35 cellular contexts compared by ENCODE assay signal in the genomic region with DNA sequence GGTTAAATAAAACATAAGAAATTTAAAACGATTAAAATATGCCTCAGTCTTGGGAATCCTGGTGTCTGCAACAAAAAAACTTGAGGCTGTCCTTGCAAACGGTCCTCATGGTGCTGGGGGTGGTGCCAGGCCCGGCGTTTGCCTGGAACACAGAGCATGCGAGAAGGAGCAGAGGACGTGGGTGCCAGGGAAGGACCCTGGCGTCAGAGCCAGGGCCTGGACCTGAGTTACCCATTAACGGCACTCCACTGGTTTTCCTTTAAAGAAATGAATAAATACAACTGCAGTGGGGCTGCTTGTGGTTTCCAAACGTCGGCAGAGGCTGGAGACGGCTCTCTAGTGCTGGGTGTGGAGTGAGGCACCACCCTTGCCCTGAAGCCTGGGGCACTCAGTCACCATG. TPM values are rescaled to one million over a fixed set of nuclear protein-coding genes. Genes with fewer than 3 reads are reported as not detected.
"Had no signal": no experiment of that assay in that cellular context is flagged by ENCODE, and none has a peak within 500 bp of the region (broad histone marks: within the 10 kb centered on the region; RNA-seq: fewer than 3 reads in every experiment).

A gene with protein sequence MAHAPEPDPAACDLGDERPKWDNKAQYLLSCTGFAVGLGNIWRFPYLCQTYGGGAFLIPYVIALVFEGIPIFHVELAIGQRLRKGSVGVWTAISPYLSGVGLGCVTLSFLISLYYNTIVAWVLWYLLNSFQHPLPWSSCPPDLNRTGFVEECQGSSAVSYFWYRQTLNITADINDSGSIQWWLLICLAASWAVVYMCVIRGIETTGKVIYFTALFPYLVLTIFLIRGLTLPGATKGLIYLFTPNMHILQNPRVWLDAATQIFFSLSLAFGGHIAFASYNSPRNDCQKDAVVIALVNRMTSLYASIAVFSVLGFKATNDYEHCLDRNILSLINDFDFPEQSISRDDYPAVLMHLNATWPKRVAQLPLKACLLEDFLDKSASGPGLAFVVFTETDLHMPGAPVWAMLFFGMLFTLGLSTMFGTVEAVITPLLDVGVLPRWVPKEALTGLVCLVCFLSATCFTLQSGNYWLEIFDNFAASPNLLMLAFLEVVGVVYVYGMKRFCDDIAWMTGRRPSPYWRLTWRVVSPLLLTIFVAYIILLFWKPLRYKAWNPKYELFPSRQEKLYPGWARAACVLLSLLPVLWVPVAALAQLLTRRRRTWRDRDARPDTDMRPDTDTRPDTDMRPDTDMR (plus strand): TSS at position 301 of the 400 bp plus-strand sequence. CDS start 97 bp downstream, at position 398.

- H3K36me3 Mint-ChIP-seq: activated CD4-positive, alpha-beta memory T cell treated with anti-CD3 and anti-CD28 coated beads for 36 hours; activated naive CD8-positive, alpha-beta T cell had no signal

- H3K9me3 ChIP-seq: esophagus muscularis mucosa, gastroesophageal sphincter, heart right ventricle had no signal

- H3K4me3 ChIP-seq: esophagus muscularis mucosa, gastroesophageal sphincter, heart right ventricle had no signal

- DNase-seq: activated CD4-positive, alpha-beta memory T cell treated with anti-CD3 and anti-CD28 coated beads for 36 hours; activated CD4-positive, alpha-beta T cell treated with anti-CD3 and anti-CD28 coated beads for 36 hours; activated CD4-positive, alpha-beta T cell treated with anti-CD3 and anti-CD28 coated beads, Interleukin-2, amount 10 ng/mL, durations not matched to agents 24 days and 14 days; activated CD4-positive, CD25-positive, alpha-beta regulatory T cell; activated CD4-positive, CD25-positive, alpha-beta regulatory T cell treated with anti-CD3 and anti-CD28 coated beads, Interleukin-2, amount 50 U/mL, for 72 hours; activated CD8-positive, alpha-beta memory T cell treated with anti-CD3 and anti-CD28 coated beads, Interleukin-2, amount 50 U/mL, for 48 hours; activated effector memory CD4-positive, alpha-beta T cell treated with Interleukin-2 at 50 U/mL for 16 hours; activated gamma-delta T cell treated with Interleukin-2 at 50 U/mL for 16 hours; activated naive CD4-positive, alpha-beta T cell treated with anti-CD3 and anti-CD28 coated beads, Interleukin-2, amount 50 U/mL, for 16 hours; activated naive CD4-positive, alpha-beta T cell treated with Interleukin-2 at 50 U/mL for 16 hours; activated T-cell treated with anti-CD3 and anti-CD28 coated beads for 4 hours; activated T-cell treated with anti-CD3 and anti-CD28 coated beads, Interleukin-2, amount 50 U/mL, for 24 hours; amniotic stem cell; anterior cingulate cortex; brain microvascular endothelial cell; cortex of kidney; dermis blood vessel endothelial cell; effector CD4-positive, alpha-beta T cell; effector memory CD8-positive, alpha-beta T cell; erythroblast; foreskin keratinocyte; heart right ventricle; T-helper 2 cell had no signal

- H3K27ac ChIP-seq: brain microvascular endothelial cell, esophagus muscularis mucosa, foreskin keratinocyte, gastroesophageal sphincter, heart right ventricle had no signal

- H3K4me1 Mint-ChIP-seq: activated T-helper 17 cell treated with anti-CD3 and anti-CD28 coated beads, Interleukin-2, amount 50 U/mL, for 72 hours had no signal

- H3K27ac Mint-ChIP-seq: activated CD4-positive, alpha-beta memory T cell treated with anti-CD3 and anti-CD28 coated beads for 36 hours; activated CD4-positive, alpha-beta T cell treated with anti-CD3 and anti-CD28 coated beads for 36 hours; activated CD4-positive, alpha-beta T cell treated with anti-CD3 and anti-CD28 coated beads, Interleukin-2, amount 10 ng/mL, durations not matched to agents 24 days and 14 days; activated naive CD8-positive, alpha-beta T cell; activated T-cell treated with anti-CD3 and anti-CD28 coated beads, Interleukin-2, amount 50 U/mL, for 24 hours; activated T-helper 17 cell treated with anti-CD3 and anti-CD28 coated beads, Interleukin-2, amount 50 U/mL, for 72 hours; effector memory CD8-positive, alpha-beta T cell had no signal

- H3K4me1 ChIP-seq: esophagus muscularis mucosa, foreskin keratinocyte, gastroesophageal sphincter, heart right ventricle had no signal

- H3K36me3 ChIP-seq: brain microvascular endothelial cell, esophagus muscularis mucosa, gastroesophageal sphincter, heart right ventricle had no signal

- ATAC-seq: activated CD4-positive, alpha-beta T cell treated with anti-CD3 and anti-CD28 coated beads for 36 hours; activated T-helper 17 cell treated with anti-CD3 and anti-CD28 coated beads, Interleukin-2, amount 50 U/mL, for 72 hours; effector memory CD8-positive, alpha-beta T cell; foreskin keratinocyte; gastroesophageal sphincter had no signal

- H3K4me3 Mint-ChIP-seq: activated CD4-positive, alpha-beta memory T cell treated with anti-CD3 and anti-CD28 coated beads for 36 hours; activated CD4-positive, alpha-beta T cell treated with anti-CD3 and anti-CD28 coated beads for 36 hours; activated CD4-positive, alpha-beta T cell treated with anti-CD3 and anti-CD28 coated beads, Interleukin-2, amount 10 ng/mL, durations not matched to agents 24 days and 14 days; activated naive CD8-positive, alpha-beta T cell; activated T-cell treated with anti-CD3 and anti-CD28 coated beads, Interleukin-2, amount 50 U/mL, for 24 hours; activated T-helper 17 cell treated with anti-CD3 and anti-CD28 coated beads, Interleukin-2, amount 50 U/mL, for 72 hours; central memory CD8-positive, alpha-beta T cell; effector memory CD8-positive, alpha-beta T cell had no signal

- H3K9me3 Mint-ChIP-seq: activated CD4-positive, alpha-beta memory T cell treated with anti-CD3 and anti-CD28 coated beads for 36 hours; activated CD4-positive, alpha-beta T cell treated with anti-CD3 and anti-CD28 coated beads, Interleukin-2, amount 10 ng/mL, durations not matched to agents 24 days and 14 days; activated T-cell treated with anti-CD3 and anti-CD28 coated beads, Interleukin-2, amount 50 U/mL, for 24 hours; activated T-helper 17 cell treated with anti-CD3 and anti-CD28 coated beads, Interleukin-2, amount 50 U/mL, for 72 hours; central memory CD8-positive, alpha-beta T cell; effector memory CD8-positive, alpha-beta T cell had no signal

- H3K27me3 ChIP-seq: brain microvascular endothelial cell, foreskin keratinocyte had no signal

RNA-seq across cellular contexts. Expression of the gene that starts here (rescaled TPM):
- total RNA-seq: activated CD4-positive, alpha-beta memory T cell treated with anti-CD3 and anti-CD28 coated beads for 36 hours; activated CD4-positive, alpha-beta T cell treated with anti-CD3 and anti-CD28 coated beads for 36 hours; activated CD4-positive, alpha-beta T cell treated with anti-CD3 and anti-CD28 coated beads, Interleukin-2, amount 10 ng/mL, durations not matched to agents 24 days and 14 days; activated T-helper 17 cell treated with anti-CD3 and anti-CD28 coated beads, Interleukin-2, amount 50 U/mL, for 72 hours; astrocyte; bronchial epithelial cell; cardiac septum; chondrocyte; dermis blood vessel endothelial cell; esophagus muscularis mucosa; foreskin keratinocyte; gastroesophageal sphincter; glomerular endothelial cell; heart right ventricle; T-helper 1 cell treated with Interleukin-12 subunit alpha and Interleukin-12 subunit beta and Interleukin-4 antibody, amounts not matched to agents 30 ng/mL and 1 ng/mL, for 36 hours had no signal
- polyA plus RNA-seq: adipose tissue, foreskin keratinocyte, heart right ventricle had no signal
